In genomic region chr6:85670573-85670972, GRCh38 we compare ENCODE assay signal across 8 cellular contexts. TPM values are rescaled to one million over a fixed set of nuclear protein-coding genes. Genes with fewer than 3 reads are reported as not detected.
DNase-seq lines count a peak whose midpoint lies in the region; ATAC-seq and TF ChIP-seq lines count a peak whose summit lies in the region.

No MANE protein-coding gene starts in this region.

- no TSS peak for BruUV-seq in HCT116 (replicated peaks; lab: Mats Ljungman, UMichigan)

- DNase-seq in HCT116 (ENCODE audit: low read depth, low spot score) = no peak
- DNase-seq in activated CD4-positive, alpha-beta memory T cell treated with anti-CD3 and anti-CD28 coated beads for 36 hours = no peak
- peak in 1 of 2 donors; percentile 45 for DNase-seq in foreskin keratinocyte
- DNase-seq in NOMO-1 treated with DMSO at 0.1 percent for 48 hours (lab: John Stamatoyannopoulos, UW; ENCODE audit: unreplicated experiment) = no peak
- no peak for DNase-seq in RKO (ENCODE audit: low spot score)
- no peak for DNase-seq in stimulated activated CD4-positive, alpha-beta T cell treated with anti-CD3 and anti-CD28 coated beads, Interleukin-12 subunit alpha, Interleukin-12 subunit beta, amount 100 ng/mL, for 4 hours

- H3K4me2 ChIP-seq in BLaER1 treated with 17β-estradiol and CSF1 and Interleukin-3, amounts not matched to agents 10 nM and 100 nM = peak overlapping the region; percentile 18 to 55 (median 47); a peak in 18 of 22 replicates
- peak overlapping the region; percentile 13; the same call in 1 of the 2 replicates for H3K4me2 ChIP-seq in HCT116 (ENCODE audit: low read length)

- peaks cover 0 to 5% (median 0%) of the 10 kb centered on the region in 11 experiments; a peak in 1 of 22 replicates for H3K9me3 ChIP-seq in BLaER1 treated with 17β-estradiol and CSF1 and Interleukin-3, amounts not matched to agents 10 nM and 100 nM (replicated peaks in 1 of 11)
- H3K9me3 ChIP-seq in HCT116 (ENCODE audit: control insufficient read depth in 1 of 2, insufficient read depth in 1 of 2, low read depth in 1 of 2, low read length in 2 of 2) = no peaks in the 10 kb centered on the region

- peaks cover 65% of the 10 kb centered on the region for H3K4me1 Mint-ChIP-seq in activated CD4-positive, alpha-beta memory T cell treated with anti-CD3 and anti-CD28 coated beads for 36 hours (ENCODE audit: low read depth)

- no peaks in the 10 kb centered on the region for H3K9me3 Mint-ChIP-seq in activated CD4-positive, alpha-beta memory T cell treated with anti-CD3 and anti-CD28 coated beads for 36 hours

- peak overlapping the region in 2 of 11 experiments; percentile 13 to 21; a peak in 2 of 22 replicates for H3K9ac ChIP-seq in BLaER1 treated with 17β-estradiol and CSF1 and Interleukin-3, amounts not matched to agents 10 nM and 100 nM
- H3K9ac ChIP-seq in HCT116 (ENCODE audit: low read length) = no peak overlapping the region

- RAD21 ChIA-PET in HCT116 (lab: Charles Lee; ENCODE audit: low non-redundant PET in 1 of 2, low total read pairs in 2 of 2, uncharacterized antibody in 2 of 2, unreplicated experiment in 2 of 2) = no interaction called here

- TF ChIP-seq RAD21 in HCT116 (IDR thresholded peaks at IDR 0.05; ENCODE audit: low read depth) = no peak

- H3K79me2 ChIP-seq in HCT116 (ENCODE audit: insufficient read depth, low read length) = peaks cover 13% of the 10 kb centered on the region

- H2AFZ ChIP-seq in HCT116 (ENCODE audit: low read depth, low read length, poor library complexity, severe bottlenecking) = no peak overlapping the region

- H3K36me3 Mint-ChIP-seq in activated CD4-positive, alpha-beta memory T cell treated with anti-CD3 and anti-CD28 coated beads for 36 hours = peaks cover 34% of the 10 kb centered on the region

- no peak for TF ChIP-seq POLR2A in HCT116 (IDR thresholded peaks at IDR 0.05; ENCODE audit: borderline replicate concordance, extremely low read depth, insufficient read depth, insufficient read length)

- H3K27me3 Mint-ChIP-seq in activated CD4-positive, alpha-beta memory T cell treated with anti-CD3 and anti-CD28 coated beads for 36 hours = no peaks in the 10 kb centered on the region

- intact Hi-C loops in HCT116 (cut with micrococcal nuclease) = loop anchor here (10.0 kb wide), 1 partner anchor 206 kb away; no protein-coding TSS in a partner anchor
- intact Hi-C loops in activated CD4-positive, alpha-beta memory T cell treated with anti-CD3 and anti-CD28 coated beads for 36 hours (cut with micrococcal nuclease) = loop anchor here (1.0 to 5.0 kb wide), 5 partner anchors 8 to 208 kb away; no protein-coding TSS in a partner anchor

- H3K4me3 ChIP-seq in BLaER1 treated with 17β-estradiol and CSF1 and Interleukin-3, amounts not matched to agents 10 nM and 100 nM = no peak overlapping the region
- no peak overlapping the region for H3K4me3 ChIP-seq in HCT116 (replicated peaks in 1 of 2; ENCODE audit: low read depth in 1 of 2, low read length in 2 of 2)

- peaks cover 29 to 71% (median 54%) of the 10 kb centered on the region in 10 experiments for H3K4me1 ChIP-seq in BLaER1 treated with 17β-estradiol and CSF1 and Interleukin-3, amounts not matched to agents 10 nM and 100 nM
- H3K4me1 ChIP-seq in HCT116 (ENCODE audit: control insufficient read depth in 1 of 2, insufficient read depth in 2 of 2, low read length in 2 of 2) (peaks cover 4 to 48% of the 10 kb centered on the region in 2 experiments), foreskin keratinocyte (peaks cover 15% of the 10 kb centered on the region)

- no peak overlapping the region for H3K4me3 Mint-ChIP-seq in activated CD4-positive, alpha-beta memory T cell treated with anti-CD3 and anti-CD28 coated beads for 36 hours

- CTCF ChIA-PET in HCT116 (lab: Charles Lee) = no interaction called here
- CTCF ChIA-PET in activated CD4-positive, alpha-beta memory T cell treated with anti-CD3 and anti-CD28 coated beads for 36 hours (lab: Charles Lee) = interaction anchor here (0.7 to 2.6 kb wide), 3 partner anchors 8 to 39 kb away, joined by 3 to 20 read pairs (median 7); partner anchors contain the start of gene SYNCRIP

- no peaks in the 10 kb centered on the region for H3K27me3 ChIP-seq in BLaER1 treated with 17β-estradiol and CSF1 and Interleukin-3, amounts not matched to agents 10 nM and 100 nM
- no peaks in the 10 kb centered on the region for H3K27me3 ChIP-seq in HCT116 (ENCODE audit: insufficient read depth, low read length)
- H3K27me3 ChIP-seq in foreskin keratinocyte = no peaks in the 10 kb centered on the region

- peaks cover 2 to 43% (median 26%) of the 10 kb centered on the region in 11 experiments; a peak in 20 of 22 replicates for H4K20me1 ChIP-seq in BLaER1 treated with 17β-estradiol and CSF1 and Interleukin-3, amounts not matched to agents 10 nM and 100 nM
- H4K20me1 ChIP-seq in HCT116 (ENCODE audit: insufficient read depth) = peaks cover 11% of the 10 kb centered on the region; the same call in 1 of the 2 replicates

- H3K9me2 ChIP-seq in HCT116 (ENCODE audit: insufficient read depth) = no peaks in the 10 kb centered on the region

- peak overlapping the region; percentile 93 for H3K27ac Mint-ChIP-seq in activated CD4-positive, alpha-beta memory T cell treated with anti-CD3 and anti-CD28 coated beads for 36 hours

- ATAC-seq in HCT116 (no peak), foreskin keratinocyte (peak; percentile 23), HG03039 (IDR thresholded peaks at IDR 0.05; ENCODE audit: unreplicated experiment) (no peak)

- H3K36me3 ChIP-seq in BLaER1 treated with 17β-estradiol and CSF1 and Interleukin-3, amounts not matched to agents 10 nM and 100 nM = peaks cover 6 to 41% (median 13%) of the 10 kb centered on the region in 11 experiments; a peak in 17 of 22 replicates
- peaks cover 4 to 8% of the 10 kb centered on the region in 2 experiments; a peak in 2 of 4 replicates for H3K36me3 ChIP-seq in HCT116 (ENCODE audit: control insufficient read depth in 1 of 2, insufficient read depth in 2 of 2, low read length in 2 of 2)

- POLR2A ChIA-PET in HCT116 (lab: Charles Lee) = interaction anchor here (1.6 to 2.0 kb wide), 3 partner anchors 8 to 26 kb away, joined by 10 to 17 read pairs (median 13); no protein-coding TSS in a partner anchor
- POLR2A ChIA-PET in activated CD4-positive, alpha-beta memory T cell treated with anti-CD3 and anti-CD28 coated beads for 36 hours (lab: Charles Lee) = interaction anchor here (1.5 to 10.9 kb wide), 3 partner anchors 8 to 77 kb away, joined by 12 to 668 read pairs (median 60); partner anchors contain the start of genes SNX14 and SYNCRIP

- no peak for TF ChIP-seq CTCF in HCT116 (IDR thresholded peaks at IDR 0.05 in 2 of 3, conservative IDR thresholded peaks at IDR 0.05 in 1 of 3; ENCODE audit: borderline replicate concordance in 1 of 3, insufficient read depth in 1 of 3, low read depth in 2 of 3, low read length in 2 of 3)
- TF ChIP-seq CTCF in foreskin keratinocyte (conservative IDR thresholded peaks at IDR 0.05) = no peak

- peak overlapping the region in 9 of 11 experiments; percentile 46 to 67 (median 62); a peak in 16 of 22 replicates for H3K27ac ChIP-seq in BLaER1 treated with 17β-estradiol and CSF1 and Interleukin-3, amounts not matched to agents 10 nM and 100 nM
- H3K27ac ChIP-seq in HCT116 (ENCODE audit: low read depth, low read length) (peak overlapping the region; percentile 13; the same call in 1 of the 2 replicates), foreskin keratinocyte (peak overlapping the region; percentile 46)

TF ChIP-seq in HCT116, 20 proteins besides CTCF, POLR2A, EP300 and RAD21:
- TF ChIP-seq POLR2AphosphoS5 (IDR thresholded peaks at IDR 0.05; ENCODE audit: low read depth, low read length) (peak; percentile 10; the same call in 1 of the 2 replicates), SP1 (IDR thresholded peaks at IDR 0.05; ENCODE audit: low read depth) (no peak), ELF1 (IDR thresholded peaks at IDR 0.05; ENCODE audit: borderline replicate concordance, low read depth) (no peak), ZNF274 (IDR thresholded peaks at IDR 0.05; ENCODE audit: low read depth, low read length) (no peak), EGR1 (IDR thresholded peaks at IDR 0.05; ENCODE audit: low read depth) (no peak)

RNA-seq across cellular contexts. Expression of gene SYNCRIP, which starts 27.9 kb away (rescaled TPM):
- total RNA-seq in HCT116 (2021; ENCODE audit: unreplicated experiment) (189 TPM), foreskin keratinocyte (120 and 142 TPM in 2 replicates)
- 59.2 and 79.4 TPM in 2 replicates for polyA plus RNA-seq in HCT116 (2012)
- 100 to 1,000 TPM; 138 to 139 TPM for total RNA-seq in activated CD4-positive, alpha-beta memory T cell treated with anti-CD3 and anti-CD28 coated beads for 36 hours
- 57.1 and 72.5 TPM in 2 replicates for polyA plus RNA-seq in foreskin keratinocyte
